In genomic region chr6:42406296-42407280, GRCh38 we compare ENCODE assay signal across 10 cellular contexts. TPM values are rescaled to one million over a fixed set of nuclear protein-coding genes. Genes with fewer than 3 reads are reported as not detected.
DNase-seq lines count a peak whose midpoint lies in the region; ATAC-seq, FAIRE-seq and TF ChIP-seq lines count a peak whose summit lies in the region.
"Had no signal": no experiment of that assay in that cellular context is flagged by ENCODE, and none has a peak within 500 bp of the region (broad histone marks: within the 10 kb centered on the region; RNA-seq: fewer than 3 reads in every experiment).

No MANE protein-coding gene starts in this region.

- H4K8ac ChIP-seq in H1 (ENCODE audit: extremely low read depth, insufficient read depth, low read length): no peak overlapping the region

- H3K23ac ChIP-seq in H1 (ENCODE audit: insufficient read length): no peak overlapping the region

- H4K91ac ChIP-seq in H1 (replicated peaks; ENCODE audit: insufficient read length, low read length): no peak overlapping the region

- WGBS in H1 (ENCODE audit: extremely low coverage in 1 of 2, insufficient coverage in 1 of 2, insufficient read length in 1 of 2, insufficient replicate concordance in 2 of 2, low coverage in 1 of 2, low lambda C conversion rate in 2 of 2, missing lambda C conversion rate in 1 of 2), 2 experiments: 85% methylated on average over 6 of the region's 6 CpGs; no CpG with 5 or more reads in 1 of the 2 experiments
- WGBS in smooth muscle cell (ENCODE audit: low lambda C conversion rate): 97% methylated on average over 6 of the region's 6 CpGs

- peaks cover 55% of the 10 kb centered on the region for H3K4me1 ChIP-seq in PC-3 (ENCODE audit: insufficient read depth, low read length)
- H3K4me1 ChIP-seq in H1 (replicated peaks in 1 of 4; ENCODE audit: control insufficient read depth in 3 of 4, insufficient read depth in 4 of 4, low read length in 3 of 4): peaks cover 7 to 23% (median 19%) of the 10 kb centered on the region in 4 experiments; a peak in 6 of 7 replicates
- peaks cover 31% of the 10 kb centered on the region for H3K4me1 ChIP-seq in smooth muscle cell (ENCODE audit: low read depth)
- H3K4me1 ChIP-seq in mucosa of descending colon (ENCODE audit: low read depth): peaks cover 18% of the 10 kb centered on the region

- H3F3A ChIP-seq in PC-3 (ENCODE audit: low read length, unreplicated experiment) (no peaks in the 10 kb centered on the region), smooth muscle cell (ENCODE audit: low read depth) (peaks cover 4% of the 10 kb centered on the region)

- DNase-seq in activated CD8-positive, alpha-beta memory T cell treated with anti-CD3 and anti-CD28 coated beads for 24 hours: peak; percentile 54
- no peak for DNase-seq in activated CD8-positive, alpha-beta memory T cell treated with anti-CD3 and anti-CD28 coated beads, Interleukin-2, amount 50 U/mL, for 4 hours
- DNase-seq in PC-3 (peak; percentile 28), H1 (ENCODE audit: low read depth in 1 of 2, low spot score in 2 of 2) (no peak), smooth muscle cell (lab: John Stamatoyannopoulos, UW; ENCODE audit: unreplicated experiment) (no peak), mucosa of descending colon (no peak), germinal center (ENCODE audit: low spot score) (no peak)
- DNase-seq: NCI-H1092, SIG-M5 had no signal

- no peak for TF ChIP-seq RAD21 in H1 (IDR thresholded peaks at IDR 0.05 in 1 of 2, conservative IDR thresholded peaks at IDR 0.05 in 1 of 2; ENCODE audit: low read depth in 2 of 2, low read length in 2 of 2)

- H3K9me2 ChIP-seq in PC-3 (replicated peaks; ENCODE audit: low read length): no peaks in the 10 kb centered on the region

- H4K20me1 ChIP-seq in PC-3 (ENCODE audit: low read length) (no peaks in the 10 kb centered on the region), H1 (replicated peaks in 1 of 2; ENCODE audit: control insufficient read depth in 1 of 2, insufficient read depth in 2 of 2, low read length in 2 of 2) (peaks cover 20 to 24% of the 10 kb centered on the region in 2 experiments), smooth muscle cell (ENCODE audit: low read depth) (peaks cover 4% of the 10 kb centered on the region)

- no peak for TF ChIP-seq CTCF in PC-3 (conservative IDR thresholded peaks at IDR 0.05; ENCODE audit: low read depth, low read length)
- no peak for TF ChIP-seq CTCF in H1 (IDR thresholded peaks at IDR 0.05; ENCODE audit: control extremely low read depth in 1 of 3, insufficient read depth in 1 of 3, low read depth in 1 of 3, low read length in 3 of 3)
- TF ChIP-seq CTCF in smooth muscle cell (IDR thresholded peaks at IDR 0.05; ENCODE audit: borderline replicate concordance, insufficient read depth, poor library complexity, severe bottlenecking): no peak
- TF ChIP-seq CTCF in mucosa of descending colon (IDR thresholded peaks at IDR 0.05): no peak

- H4K5ac ChIP-seq in H1 (ENCODE audit: insufficient read length, low read depth, low read length): no peak overlapping the region

- H3K9ac ChIP-seq in PC-3 (ENCODE audit: low read length) (no peak overlapping the region), H1 (replicated peaks in 1 of 4; ENCODE audit: extremely low read depth in 1 of 4, low read depth in 3 of 4, low read length in 3 of 4) (no peak overlapping the region; a peak in 1 of 7 replicates), smooth muscle cell (ENCODE audit: low read depth) (no peak overlapping the region)

- no peak overlapping the region for H2BK12ac ChIP-seq in H1 (ENCODE audit: low read depth, low read length)

- H3K79me1 ChIP-seq in H1 (ENCODE audit: low read depth, low read length): peaks cover 29% of the 10 kb centered on the region

- H2AK5ac ChIP-seq in H1 (ENCODE audit: low read depth, low read length): no peak overlapping the region

- peaks cover 79% of the 10 kb centered on the region for H3K79me2 ChIP-seq in PC-3 (ENCODE audit: low read length)
- peaks cover 4 to 82% of the 10 kb centered on the region in 2 experiments for H3K79me2 ChIP-seq in H1 (ENCODE audit: control insufficient read depth in 1 of 2, insufficient read depth in 2 of 2, low read length in 2 of 2)
- peaks cover 2% of the 10 kb centered on the region for H3K79me2 ChIP-seq in smooth muscle cell (ENCODE audit: low read depth)

- no peaks in the 10 kb centered on the region for H3K23me2 ChIP-seq in H1 (ENCODE audit: low read depth, low read length)

- H3K4me2 ChIP-seq in PC-3 (ENCODE audit: low read length): peak overlapping the region; percentile 50
- H3K4me2 ChIP-seq in H1 (ENCODE audit: insufficient read depth in 1 of 2, low read depth in 2 of 2, low read length in 2 of 2): 0 out of 4 replicates have a peak overlapping the region, but pooled peaks of 1 of the 2 experiments have one; percentile 17
- H3K4me2 ChIP-seq in smooth muscle cell: peak overlapping the region; percentile 23

- H3K9me3 ChIP-seq in PC-3 (ENCODE audit: low read length) (no peaks in the 10 kb centered on the region), H1 (ENCODE audit: insufficient read depth in 2 of 2, low read depth in 1 of 2, low read length in 1 of 2) (no peaks in the 10 kb centered on the region), smooth muscle cell (replicated peaks; ENCODE audit: low read depth) (no peaks in the 10 kb centered on the region), mucosa of descending colon (no peaks in the 10 kb centered on the region)

- TF ChIP-seq EP300 in H1 (IDR thresholded peaks at IDR 0.05; ENCODE audit: borderline replicate concordance in 1 of 2, low read depth in 2 of 2, low read length in 2 of 2): no peak

- no peak overlapping the region for H2BK15ac ChIP-seq in H1 (ENCODE audit: low read length)

- no peaks in the 10 kb centered on the region for H3K27me3 ChIP-seq in PC-3 (ENCODE audit: low read length)
- H3K27me3 ChIP-seq in H1 (replicated peaks in 1 of 4; ENCODE audit: control insufficient read depth in 3 of 4, extremely low read depth in 1 of 4, insufficient read depth in 3 of 4, low read length in 3 of 4): no peaks in the 10 kb centered on the region
- no peaks in the 10 kb centered on the region for H3K27me3 ChIP-seq in smooth muscle cell (ENCODE audit: low read depth)

- H2BK5ac ChIP-seq in H1 (ENCODE audit: low read depth, low read length): no peak overlapping the region

- intact Hi-C loops in PC-3 (cut with micrococcal nuclease): no loop called here
- intact Hi-C loops in mucosa of descending colon (cut with DNase I, micrococcal nuclease): no loop called here

- no peak for TF ChIP-seq POLR2A in H1 (IDR thresholded peaks at IDR 0.05; ENCODE audit: control extremely low read depth in 1 of 2, low read depth in 2 of 2, low read length in 2 of 2)

- H3K27ac ChIP-seq in PC-3 (ENCODE audit: low read length) (peak overlapping the region; percentile 68), H1 (ENCODE audit: low read depth, low read length) (0 out of 2 replicates have a peak overlapping the region, but pooled peaks have one; percentile 55), smooth muscle cell (ENCODE audit: low read depth) (peak overlapping the region; percentile 40)

- no peak overlapping the region for H3K4me3 ChIP-seq in PC-3 (ENCODE audit: low read length)
- no peak overlapping the region for H3K4me3 ChIP-seq in H1 (ENCODE audit: extremely low read depth in 1 of 4, insufficient read depth in 2 of 4, low read depth in 3 of 4, low read length in 4 of 4)
- no peak overlapping the region for H3K4me3 ChIP-seq in smooth muscle cell
- no peak overlapping the region for H3K4me3 ChIP-seq in mucosa of descending colon

- POLR2A ChIA-PET in PC-3 (lab: Charles Lee; ENCODE audit: unreplicated experiment) (interaction anchor here (0.5 to 0.7 kb wide), 3 partner anchors 68 to 93 kb away, joined by 3 to 7 read pairs (median 3); no protein-coding TSS in a partner anchor), H1 (lab: Charles Lee; ENCODE audit: partially characterized antibody) (interaction anchor here (0.7 to 1.3 kb wide), 3 partner anchors 12 to 233 kb away, joined by 3 read pairs; no protein-coding TSS in a partner anchor)

- CTCF ChIA-PET in PC-3 (lab: Charles Lee) (no interaction called here), H1 (lab: Charles Lee; ENCODE audit: partially characterized antibody) (interaction anchor here (0.7 to 1.0 kb wide), 5 partner anchors 9 to 136 kb away, joined by 3 read pairs; no protein-coding TSS in a partner anchor)

- ATAC-seq in PC-3: no peak
- no peak for ATAC-seq in mucosa of descending colon
- ATAC-seq in SK-N-SH treated with all-trans-retinoic acid at 6 μM for 48 hours: no peak

- H2BK20ac ChIP-seq in H1 (ENCODE audit: low read length): no peak overlapping the region

- no TSS peak for BruUV-seq in PC-3 (replicated peaks; lab: Mats Ljungman, UMichigan)

- H3K56ac ChIP-seq in H1 (replicated peaks; ENCODE audit: insufficient read length, low read depth, low read length): no peak overlapping the region

- H3K36me3 ChIP-seq in PC-3 (ENCODE audit: low read depth, low read length) (no peaks in the 10 kb centered on the region), H1 (ENCODE audit: control insufficient read depth in 2 of 4, insufficient read depth in 4 of 4, low read length in 3 of 4) (no peaks in the 10 kb centered on the region), smooth muscle cell (ENCODE audit: low read depth) (no peaks in the 10 kb centered on the region), mucosa of descending colon (ENCODE audit: low read depth) (no peaks in the 10 kb centered on the region)

- no peak overlapping the region for H3K14ac ChIP-seq in H1 (ENCODE audit: insufficient read length)

- H3K18ac ChIP-seq in H1 (ENCODE audit: extremely low read depth, low read length): no peak overlapping the region

- no peak overlapping the region for H2BK120ac ChIP-seq in H1 (replicated peaks; ENCODE audit: low read depth, low read length)

- no peak for FAIRE-seq in H1 (lab: Jason Lieb, UNC)

- H2AFZ ChIP-seq in PC-3 (ENCODE audit: low read length) (no peak overlapping the region), H1 (ENCODE audit: low read length) (no peak overlapping the region), smooth muscle cell (ENCODE audit: low read depth) (no peak overlapping the region)

- H3K4ac ChIP-seq in H1 (replicated peaks; ENCODE audit: insufficient read length, low read depth, low read length): no peak overlapping the region

RNA-seq across cellular contexts. Expression of gene TRERF1, which starts 45.1 kb away (rescaled TPM):
- total RNA-seq in PC-3 (2014; rRNA removed) (13.7 and 13.9 TPM in 2 replicates), smooth muscle cell (3.5 and 3.7 TPM in 2 replicates), mucosa of descending colon (10 to 100 TPM in 1 of 3 donors, 1 to 10 TPM in 2; 2.8 to 11.2 (median 3.8) TPM)
- 21.5 and 22.8 TPM in 2 replicates for total RNA-seq in H1 (2021; fragmentation: NEBNext Ultra II Directional; extraction: Animal tissue kit (Norgen Biotek cat#: 25700))
- polyA plus RNA-seq in H1 (2011; rRNA removed) (10.8 and 14.9 TPM in 2 replicates), smooth muscle cell (4.5 and 5.3 TPM in 2 replicates)
- polyA plus RNA-seq in H1 (2011; cell fraction: cytosol; rRNA removed): 7.8 TPM
- polyA plus RNA-seq in H1 (2011; cell fraction: nucleus; rRNA removed): 23.3 TPM
- 14.0 to 17.0 TPM (median 15.2 TPM) in 4 replicates for polyA plus RNA-seq in H1 (2012, experiment 1 of 2)
- polyA plus RNA-seq in H1 (2012, experiment 2 of 2): 3.9 TPM
- polyA plus RNA-seq in H1 (2013, experiment 1 of 2): 10.3 TPM
- 10.3 TPM for polyA plus RNA-seq in H1 (2013, experiment 2 of 2)
- 12.4 and 15.8 TPM in 2 replicates for polyA minus RNA-seq in H1 (2011; rRNA and poly(A)+ RNA removed)
- 14.0 TPM for polyA minus RNA-seq in H1 (2011; cell fraction: cytosol; rRNA and poly(A)+ RNA removed)
- polyA minus RNA-seq in H1 (2011; cell fraction: nucleus; rRNA and poly(A)+ RNA removed): 18.1 TPM

Comparison
In these comparisons a context has a peak if more than half of its experiments do, and no peak if none do; other contexts are left out.
1. DNase-seq: peak in activated CD8-positive, alpha-beta memory T cell treated with anti-CD3 and anti-CD28 coated beads for 24 hours (single experiment) and PC-3 (single experiment); none in activated CD8-positive, alpha-beta memory T cell treated with anti-CD3 and anti-CD28 coated beads, Interleukin-2, amount 50 U/mL, for 4 hours (single experiment), H1 (0 of 2), smooth muscle cell (single experiment), mucosa of descending colon (0 of 3) and germinal center (single experiment).
2. Peak in every context shown above with its lines, with median percentiles within 50 percentile points of each other: H3K27ac ChIP-seq.